ENCODE assay signal across 1 cellular context in the genomic region with DNA sequence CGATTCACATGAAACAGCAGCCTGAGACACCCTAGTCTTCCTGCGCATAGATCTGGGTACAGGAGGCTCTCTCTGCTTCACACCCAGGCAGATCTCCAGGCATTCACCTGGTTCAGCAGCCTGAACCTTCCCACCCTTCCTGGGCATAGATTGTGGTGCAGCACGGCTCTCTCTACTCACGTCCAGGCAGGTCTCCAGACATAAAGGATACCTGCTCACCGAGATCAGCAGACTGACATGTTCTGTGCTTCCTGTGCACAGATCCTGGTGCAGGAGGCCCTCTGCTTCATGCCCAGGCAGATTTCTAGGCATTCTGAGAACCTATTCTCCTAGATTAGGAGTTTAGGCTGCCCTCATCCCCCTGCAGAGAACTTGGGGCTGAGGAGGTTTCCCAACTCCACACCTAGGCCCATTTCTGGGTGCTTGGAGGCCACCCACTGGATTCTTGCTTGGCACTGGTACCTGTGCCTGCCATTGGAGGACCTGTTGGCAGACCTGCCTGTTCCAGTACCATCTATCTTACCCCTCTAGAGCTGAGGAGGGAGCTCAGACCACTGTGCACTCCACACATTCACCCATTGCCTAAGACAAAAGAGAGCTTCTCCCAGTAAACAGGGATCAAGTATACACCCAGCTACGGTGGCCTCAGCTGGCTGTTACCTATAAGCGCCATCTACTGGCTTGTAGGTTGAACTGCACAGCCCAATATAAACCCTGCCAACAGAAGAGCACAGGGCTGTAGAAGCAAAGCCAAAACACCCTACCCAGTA.
TF ChIP-seq lines count a peak whose summit lies in the region.

No MANE protein-coding gene starts in this region.

TF ChIP-seq in GM23338, 12 proteins besides CTCF, POLR2A, EP300 and RAD21 (continued from another document):
- TF ChIP-seq, protein P1, sequence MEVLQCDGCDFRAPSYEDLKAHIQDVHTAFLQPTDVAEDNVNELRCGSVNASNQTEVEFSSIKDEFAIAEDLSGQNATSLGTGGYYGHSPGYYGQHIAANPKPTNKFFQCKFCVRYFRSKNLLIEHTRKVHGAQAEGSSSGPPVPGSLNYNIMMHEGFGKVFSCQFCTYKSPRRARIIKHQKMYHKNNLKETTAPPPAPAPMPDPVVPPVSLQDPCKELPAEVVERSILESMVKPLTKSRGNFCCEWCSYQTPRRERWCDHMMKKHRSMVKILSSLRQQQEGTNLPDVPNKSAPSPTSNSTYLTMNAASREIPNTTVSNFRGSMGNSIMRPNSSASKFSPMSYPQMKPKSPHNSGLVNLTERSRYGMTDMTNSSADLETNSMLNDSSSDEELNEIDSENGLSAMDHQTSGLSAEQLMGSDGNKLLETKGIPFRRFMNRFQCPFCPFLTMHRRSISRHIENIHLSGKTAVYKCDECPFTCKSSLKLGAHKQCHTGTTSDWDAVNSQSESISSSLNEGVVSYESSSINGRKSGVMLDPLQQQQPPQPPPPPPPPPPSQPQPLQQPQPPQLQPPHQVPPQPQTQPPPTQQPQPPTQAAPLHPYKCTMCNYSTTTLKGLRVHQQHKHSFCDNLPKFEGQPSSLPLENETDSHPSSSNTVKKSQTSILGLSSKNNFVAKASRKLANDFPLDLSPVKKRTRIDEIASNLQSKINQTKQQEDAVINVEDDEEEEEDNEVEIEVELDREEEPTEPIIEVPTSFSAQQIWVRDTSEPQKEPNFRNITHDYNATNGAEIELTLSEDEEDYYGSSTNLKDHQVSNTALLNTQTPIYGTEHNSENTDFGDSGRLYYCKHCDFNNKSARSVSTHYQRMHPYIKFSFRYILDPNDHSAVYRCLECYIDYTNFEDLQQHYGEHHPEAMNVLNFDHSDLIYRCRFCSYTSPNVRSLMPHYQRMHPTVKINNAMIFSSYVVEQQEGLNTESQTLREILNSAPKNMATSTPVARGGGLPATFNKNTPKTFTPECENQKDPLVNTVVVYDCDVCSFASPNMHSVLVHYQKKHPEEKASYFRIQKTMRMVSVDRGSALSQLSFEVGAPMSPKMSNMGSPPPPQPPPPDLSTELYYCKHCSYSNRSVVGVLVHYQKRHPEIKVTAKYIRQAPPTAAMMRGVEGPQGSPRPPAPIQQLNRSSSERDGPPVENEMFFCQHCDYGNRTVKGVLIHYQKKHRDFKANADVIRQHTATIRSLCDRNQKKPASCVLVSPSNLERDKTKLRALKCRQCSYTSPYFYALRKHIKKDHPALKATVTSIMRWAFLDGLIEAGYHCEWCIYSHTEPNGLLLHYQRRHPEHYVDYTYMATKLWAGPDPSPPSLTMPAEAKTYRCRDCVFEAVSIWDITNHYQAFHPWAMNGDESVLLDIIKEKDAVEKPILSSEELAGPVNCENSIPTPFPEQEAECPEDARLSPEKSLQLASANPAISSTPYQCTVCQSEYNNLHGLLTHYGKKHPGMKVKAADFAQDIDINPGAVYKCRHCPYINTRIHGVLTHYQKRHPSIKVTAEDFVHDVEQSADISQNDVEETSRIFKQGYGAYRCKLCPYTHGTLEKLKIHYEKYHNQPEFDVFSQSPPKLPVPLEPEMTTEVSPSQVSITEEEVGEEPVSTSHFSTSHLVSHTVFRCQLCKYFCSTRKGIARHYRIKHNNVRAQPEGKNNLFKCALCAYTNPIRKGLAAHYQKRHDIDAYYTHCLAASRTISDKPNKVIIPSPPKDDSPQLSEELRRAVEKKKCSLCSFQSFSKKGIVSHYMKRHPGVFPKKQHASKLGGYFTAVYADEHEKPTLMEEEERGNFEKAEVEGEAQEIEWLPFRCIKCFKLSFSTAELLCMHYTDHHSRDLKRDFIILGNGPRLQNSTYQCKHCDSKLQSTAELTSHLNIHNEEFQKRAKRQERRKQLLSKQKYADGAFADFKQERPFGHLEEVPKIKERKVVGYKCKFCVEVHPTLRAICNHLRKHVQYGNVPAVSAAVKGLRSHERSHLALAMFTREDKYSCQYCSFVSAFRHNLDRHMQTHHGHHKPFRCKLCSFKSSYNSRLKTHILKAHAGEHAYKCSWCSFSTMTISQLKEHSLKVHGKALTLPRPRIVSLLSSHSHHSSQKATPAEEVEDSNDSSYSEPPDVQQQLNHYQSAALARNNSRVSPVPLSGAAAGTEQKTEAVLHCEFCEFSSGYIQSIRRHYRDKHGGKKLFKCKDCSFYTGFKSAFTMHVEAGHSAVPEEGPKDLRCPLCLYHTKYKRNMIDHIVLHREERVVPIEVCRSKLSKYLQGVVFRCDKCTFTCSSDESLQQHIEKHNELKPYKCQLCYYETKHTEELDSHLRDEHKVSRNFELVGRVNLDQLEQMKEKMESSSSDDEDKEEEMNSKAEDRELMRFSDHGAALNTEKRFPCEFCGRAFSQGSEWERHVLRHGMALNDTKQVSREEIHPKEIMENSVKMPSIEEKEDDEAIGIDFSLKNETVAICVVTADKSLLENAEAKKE (CRISPR knock-in tag; IDR thresholded peaks at IDR 0.05) = no peak
- TF ChIP-seq ZNF114 (CRISPR knock-in tag; IDR thresholded peaks at IDR 0.05) = no peak
- TF ChIP-seq ZNF331 (CRISPR knock-in tag; IDR thresholded peaks at IDR 0.05; ENCODE audit: low read depth) = no peak
- no peak for TF ChIP-seq NANOG (IDR thresholded peaks at IDR 0.05; ENCODE audit: borderline replicate concordance)
- TF ChIP-seq, protein P2, sequence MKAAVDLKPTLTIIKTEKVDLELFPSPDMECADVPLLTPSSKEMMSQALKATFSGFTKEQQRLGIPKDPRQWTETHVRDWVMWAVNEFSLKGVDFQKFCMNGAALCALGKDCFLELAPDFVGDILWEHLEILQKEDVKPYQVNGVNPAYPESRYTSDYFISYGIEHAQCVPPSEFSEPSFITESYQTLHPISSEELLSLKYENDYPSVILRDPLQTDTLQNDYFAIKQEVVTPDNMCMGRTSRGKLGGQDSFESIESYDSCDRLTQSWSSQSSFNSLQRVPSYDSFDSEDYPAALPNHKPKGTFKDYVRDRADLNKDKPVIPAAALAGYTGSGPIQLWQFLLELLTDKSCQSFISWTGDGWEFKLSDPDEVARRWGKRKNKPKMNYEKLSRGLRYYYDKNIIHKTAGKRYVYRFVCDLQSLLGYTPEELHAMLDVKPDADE (IDR thresholded peaks at IDR 0.05) = no peak
- TF ChIP-seq STAT1 (IDR thresholded peaks at IDR 0.05; ENCODE audit: unreplicated experiment) = no peak
- TF ChIP-seq EZH2 (IDR thresholded peaks at IDR 0.05; ENCODE audit: low read depth, unreplicated experiment) = no peak
- TF ChIP-seq CREB1 (CRISPR knock-in tag; IDR thresholded peaks at IDR 0.05; ENCODE audit: low read depth) = no peak
- no peak for TF ChIP-seq JUNB (IDR thresholded peaks at IDR 0.05; ENCODE audit: unreplicated experiment)
- TF ChIP-seq POLR2AphosphoS5 (IDR thresholded peaks at IDR 0.05; ENCODE audit: low read depth) = no peak
- TF ChIP-seq EZH2phosphoT487 (IDR thresholded peaks at IDR 0.05; ENCODE audit: unreplicated experiment) = no peak
TF ChIP-seq in GM23338: peak in this region for 0.
